In genomic region chr15:84604804-84605203, GRCh38 we compare ENCODE assay signal across 12 cellular contexts. TPM values are rescaled to one million over a fixed set of nuclear protein-coding genes. Genes with fewer than 3 reads are reported as not detected.
DNase-seq lines count a peak whose midpoint lies in the region; ATAC-seq and TF ChIP-seq lines count a peak whose summit lies in the region.
"Had no signal": no experiment of that assay in that cellular context is flagged by ENCODE, and none has a peak within 500 bp of the region (broad histone marks: within the 10 kb centered on the region; RNA-seq: fewer than 3 reads in every experiment).

No MANE protein-coding gene starts in this region.

- no peaks in the 10 kb centered on the region for H3K27me3 Mint-ChIP-seq in WTC11 (ENCODE audit: low read depth)
- H3K27me3 Mint-ChIP-seq in central memory CD8-positive, alpha-beta T cell = no peaks in the 10 kb centered on the region

- peaks cover 74% of the 10 kb centered on the region for H3K4me1 Mint-ChIP-seq in WTC11
- H3K4me1 Mint-ChIP-seq in central memory CD8-positive, alpha-beta T cell = peaks cover 71% of the 10 kb centered on the region

- peak overlapping the region; percentile 87 for H3K4me3 Mint-ChIP-seq in WTC11
- peak overlapping the region; percentile 48 for H3K4me3 Mint-ChIP-seq in central memory CD8-positive, alpha-beta T cell

- peak overlapping the region; percentile 54 for H3K27ac Mint-ChIP-seq in WTC11
- peak overlapping the region; percentile 90 for H3K27ac Mint-ChIP-seq in central memory CD8-positive, alpha-beta T cell (ENCODE audit: low read depth)

- TF ChIP-seq CTCF in WTC11 (IDR thresholded peaks at IDR 0.05) (no peak), RWPE1 (conservative IDR thresholded peaks at IDR 0.05; ENCODE audit: low read depth) (no peak)

- H3K36me3 Mint-ChIP-seq in WTC11 = peaks cover 47% of the 10 kb centered on the region
- H3K36me3 Mint-ChIP-seq in central memory CD8-positive, alpha-beta T cell (ENCODE audit: insufficient read depth) = peaks cover 6% of the 10 kb centered on the region

- H3K27ac ChIP-seq in RWPE1 = no peak overlapping the region

- intact Hi-C loops in left colon (cut with DNase I, micrococcal nuclease) = no loop called here

- POLR2A ChIA-PET in WTC11 (lab: Charles Lee) (interaction anchor here (0.7 to 1.0 kb wide), 2 partner anchors 9 to 12 kb away, joined by 3 to 5 read pairs; no protein-coding TSS in a partner anchor), RWPE1 (lab: Yijun Ruan, JAX; ENCODE audit: low non-redundant PET) (no interaction called here)

- CTCF ChIA-PET in WTC11 (lab: Charles Lee) (interaction anchor here (0.9 to 1.5 kb wide), 3 partner anchors 17 to 34 kb away, joined by 3 to 5 read pairs (median 3); no protein-coding TSS in a partner anchor), RWPE1 (lab: Yijun Ruan, JAX) (no interaction called here)

- ATAC-seq in WTC11 (no peak), left colon (no peak), HG03135 (IDR thresholded peaks at IDR 0.05; ENCODE audit: unreplicated experiment) (no peak), HG02642 (IDR thresholded peaks at IDR 0.05; ENCODE audit: poor library complexity, unreplicated experiment) (no peak)
- ATAC-seq in central memory CD8-positive, alpha-beta T cell (replicated peaks; ENCODE audit: extremely low read depth, poor library complexity, severe bottlenecking) = no peak
- ATAC-seq: left lobe of liver, right cardiac atrium had no signal

- DNase-seq in Daoy (ENCODE audit: low read depth) = peak; percentile 9
- no peak for DNase-seq in WTC11 (ENCODE audit: low spot score)
- DNase-seq in central memory CD8-positive, alpha-beta T cell (ENCODE audit: low spot score in 2 of 2) = no peak
- peak; percentile 63 to 74 for DNase-seq in stimulated activated CD4-positive, alpha-beta T cell treated with anti-CD3 and anti-CD28 coated beads, Interleukin-2, amount 100 ng/mL, for 24 hours
- no peak for DNase-seq in left colon
- DNase-seq in RWPE1 (ENCODE audit: low spot score) = no peak
- DNase-seq: DMS79, NCI-H510A treated with DMSO at 0.1 percent for 48 hours, right cardiac atrium had no signal

- no peaks in the 10 kb centered on the region for H3K9me3 Mint-ChIP-seq in WTC11
- H3K9me3 Mint-ChIP-seq in central memory CD8-positive, alpha-beta T cell = no peaks in the 10 kb centered on the region

TF ChIP-seq in WTC11, 78 proteins besides CTCF, POLR2A, EP300 and RAD21:
- no peak for TF ChIP-seq TP53 (CRISPR knock-in tag; IDR thresholded peaks at IDR 0.05)
- no peak for TF ChIP-seq FOXP1 (CRISPR knock-in tag; IDR thresholded peaks at IDR 0.05; ENCODE audit: borderline replicate concordance)
- TF ChIP-seq ZNF138 (CRISPR knock-in tag; conservative IDR thresholded peaks at IDR 0.05) = no peak
- no peak for TF ChIP-seq SOX15 (CRISPR knock-in tag; IDR thresholded peaks at IDR 0.05)
- TF ChIP-seq ARID4B (CRISPR knock-in tag; IDR thresholded peaks at IDR 0.05; ENCODE audit: borderline replicate concordance) = no peak
- TF ChIP-seq ZNF232 (CRISPR knock-in tag; IDR thresholded peaks at IDR 0.05) = no peak
- no peak for TF ChIP-seq NFYB (CRISPR knock-in tag; conservative IDR thresholded peaks at IDR 0.05; ENCODE audit: low read depth)
- TF ChIP-seq ATF2 (CRISPR knock-in tag; IDR thresholded peaks at IDR 0.05; ENCODE audit: borderline replicate concordance, low read depth) = no peak
- TF ChIP-seq PRRX2 (CRISPR knock-in tag; IDR thresholded peaks at IDR 0.05) = no peak

RNA-seq across cellular contexts. Expression of gene ZSCAN2, which starts 4.0 kb away (rescaled TPM):
- 6.4 and 9.9 TPM in 2 replicates for total RNA-seq in Daoy (2014; rRNA removed; shearing (Covaris generic))
- total RNA-seq in WTC11 (2021) (39.6 to 51.9 TPM (median 44.4 TPM) in 3 replicates), left colon (1 to 10 TPM; 5.4 to 8.2 TPM)

RNA-seq across cellular contexts. Expression of gene WDR73, which starts 49.3 kb away (rescaled TPM):
- total RNA-seq in Daoy (2014; rRNA removed; shearing (Covaris generic)) = 19.3 and 42.7 TPM in 2 replicates
- total RNA-seq in WTC11 (2021) (21.2 to 22.6 TPM (median 21.4 TPM) in 3 replicates), left colon (10 to 100 TPM; 17.0 to 20.5 TPM)

RNA-seq across cellular contexts. Expression of gene NMB, which starts 53.2 kb away (rescaled TPM):
- total RNA-seq in Daoy (2014; rRNA removed; shearing (Covaris generic)) = 0.30 and 3.4 TPM in 2 replicates
- 14.9 to 16.2 TPM (median 15.3 TPM) in 3 replicates for total RNA-seq in WTC11 (2021)
- 1 to 10 TPM; 1.8 to 2.8 TPM for total RNA-seq in left colon

Comparison
In these comparisons a context has a peak if more than half of its experiments do, and no peak if none do; other contexts are left out.
1. DNase-seq: peak in Daoy (single experiment) and stimulated activated CD4-positive, alpha-beta T cell treated with anti-CD3 and anti-CD28 coated beads, Interleukin-2, amount 100 ng/mL, for 24 hours (2 of 2); none in WTC11 (single experiment), central memory CD8-positive, alpha-beta T cell (0 of 2), left colon (0 of 2) and RWPE1 (single experiment).